Comparison of ENCODE assay signal across 1 cellular context in the genomic region with DNA sequence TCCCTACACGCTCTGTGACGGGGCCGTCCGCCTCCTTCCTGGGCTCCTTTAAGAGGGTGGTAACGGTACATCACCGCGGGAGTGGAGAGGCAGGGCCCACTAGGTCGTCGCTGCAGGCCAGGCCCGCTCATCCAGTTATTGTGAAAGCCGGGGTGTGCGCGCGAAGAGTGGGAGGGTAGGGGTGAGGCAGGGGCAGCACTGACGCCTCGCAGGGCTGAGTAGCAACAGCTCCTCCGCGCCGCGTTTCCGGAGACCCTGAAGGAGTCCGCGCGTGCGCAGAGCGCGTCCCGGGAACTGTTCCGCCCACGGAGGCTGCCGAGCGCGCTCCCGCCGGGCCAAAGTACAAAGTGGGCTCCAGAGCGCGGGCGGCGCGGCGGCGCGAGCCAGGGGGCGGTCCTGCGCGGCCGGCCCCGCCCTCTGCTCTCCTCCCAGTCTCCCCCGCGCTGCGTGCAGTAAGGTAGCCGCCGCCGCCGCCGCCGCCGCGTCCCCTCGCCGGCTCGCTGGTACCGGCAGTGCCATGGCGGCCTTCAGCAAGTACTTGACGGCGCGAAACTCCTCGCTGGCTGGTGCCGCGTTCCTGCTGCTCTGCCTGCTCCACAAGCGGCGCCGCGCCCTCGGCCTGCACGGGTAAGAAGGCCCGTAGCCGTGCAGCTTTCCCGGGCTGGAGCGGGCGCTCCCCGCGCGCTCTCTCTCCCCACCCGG.
A peak's percentile ranks its signal among the peaks of the same experiment; 100 is the strongest.
TF ChIP-seq lines count a peak whose summit lies in the region.

A gene (plus strand): TSS at position 428 of the 702 bp plus-strand sequence. CDS start 90 bp downstream, at position 518.

TF ChIP-seq in GM23338, 12 proteins besides CTCF, POLR2A, EP300 and RAD21:
- no peak for TF ChIP-seq EZH2 (IDR thresholded peaks at IDR 0.05; ENCODE audit: low read depth, unreplicated experiment)
- no peak for TF ChIP-seq CREB1 (CRISPR knock-in tag; IDR thresholded peaks at IDR 0.05; ENCODE audit: low read depth)
- TF ChIP-seq POLR2AphosphoS5 (IDR thresholded peaks at IDR 0.05; ENCODE audit: low read depth): peak; percentile 88
